13 cellular contexts compared by ENCODE assay signal in the genomic region with DNA sequence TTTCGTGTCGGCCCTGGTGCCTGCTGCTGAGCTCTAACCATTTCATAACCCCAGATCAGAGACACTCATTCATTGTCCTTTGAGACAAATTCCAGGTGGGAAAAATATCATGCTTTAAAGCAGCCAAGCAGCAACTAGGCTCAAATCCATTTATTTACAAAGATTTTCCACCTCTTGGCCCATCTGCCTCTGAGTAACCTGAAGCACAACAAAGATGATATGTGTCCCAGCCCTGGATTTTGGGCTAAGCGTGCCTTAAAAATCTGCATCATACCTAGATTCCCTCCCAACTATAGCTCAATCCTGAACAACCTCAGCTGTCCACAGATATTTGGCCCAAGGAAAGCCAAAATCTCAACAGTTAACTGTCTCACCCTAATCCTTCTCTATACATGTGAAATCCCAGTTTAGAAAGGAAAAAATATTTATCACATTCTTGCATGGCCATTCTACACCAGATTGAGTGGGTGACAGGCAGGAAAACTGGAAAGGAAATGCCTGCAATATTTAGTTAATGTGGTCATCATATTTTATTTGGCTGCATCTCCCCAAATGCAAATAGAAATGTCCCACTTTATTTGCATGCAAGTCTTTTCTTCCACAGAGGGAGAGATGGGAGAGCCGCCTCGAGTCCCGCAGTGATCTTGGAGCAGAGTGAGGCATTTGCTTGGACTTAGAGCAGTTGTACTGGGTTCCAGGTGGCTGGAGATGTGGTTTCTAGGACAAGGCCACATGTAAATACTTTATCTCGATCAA.
DNase-seq lines count a peak whose midpoint lies in the region; ATAC-seq, FAIRE-seq and TF ChIP-seq lines count a peak whose summit lies in the region.
"Had no signal": no experiment of that assay in that cellular context is flagged by ENCODE, and none has a peak within 500 bp of the region (broad histone marks: within the 10 kb centered on the region; RNA-seq: fewer than 3 reads in every experiment).

No MANE protein-coding gene starts in this region.

- FAIRE-seq in astrocyte (lab: Jason Lieb, UNC) (peak; percentile 100), kidney (lab: Jason Lieb, UNC) (peak; percentile 90)

- H2AFZ ChIP-seq in astrocyte (ENCODE audit: low read depth, low read length): no peak overlapping the region

- no peaks in the 10 kb centered on the region for H3K9me3 Mint-ChIP-seq in astrocyte (ENCODE audit: unreplicated experiment)
- no peaks in the 10 kb centered on the region for H3K9me3 Mint-ChIP-seq in effector memory CD8-positive, alpha-beta T cell

- H3K4me3 ChIP-seq in astrocyte (ENCODE audit: insufficient read depth, low read depth, low read length) (no peak overlapping the region), kidney (ENCODE audit: low read length in 2 of 2) (no peak overlapping the region)

- H4K20me1 ChIP-seq in astrocyte (ENCODE audit: insufficient read depth, low read length): no peaks in the 10 kb centered on the region

- H3K36me3 Mint-ChIP-seq in astrocyte (ENCODE audit: low read depth, unreplicated experiment): no peaks in the 10 kb centered on the region
- no peaks in the 10 kb centered on the region for H3K36me3 Mint-ChIP-seq in effector memory CD8-positive, alpha-beta T cell (ENCODE audit: insufficient read depth)

- no peak for ATAC-seq in effector memory CD8-positive, alpha-beta T cell (replicated peaks)
- no peak for ATAC-seq in sciatic nerve
- ATAC-seq: left colon had no signal

- H3K27me3 ChIP-seq in astrocyte (ENCODE audit: insufficient read depth, low read length): no peaks in the 10 kb centered on the region

- no peaks in the 10 kb centered on the region for H3K9me3 ChIP-seq in astrocyte (ENCODE audit: insufficient read depth, low read depth, low read length)
- H3K9me3 ChIP-seq in kidney (ENCODE audit: control insufficient read depth in 1 of 2, low read length in 2 of 2): no peaks in the 10 kb centered on the region

- H3K4me1 ChIP-seq in astrocyte (ENCODE audit: insufficient read depth, low read length) (peaks cover 25% of the 10 kb centered on the region), kidney (ENCODE audit: control insufficient read depth in 1 of 2, insufficient read depth in 1 of 2, low read depth in 1 of 2, low read length in 2 of 2) (no peaks in the 10 kb centered on the region)

- H3K27ac ChIP-seq in astrocyte (ENCODE audit: low read depth, low read length) (peak overlapping the region; percentile 90), kidney (ENCODE audit: low read depth in 2 of 2, low read length in 2 of 2) (peak overlapping the region in 1 of 2 donors; percentile 28)

- H3K4me2 ChIP-seq in astrocyte (ENCODE audit: low read length): peak overlapping the region; percentile 75

- no peak for TF ChIP-seq POLR2A in erythroblast (IDR thresholded peaks at IDR 0.05; ENCODE audit: low read length)

- H3K27ac Mint-ChIP-seq in astrocyte (ENCODE audit: unreplicated experiment): peak overlapping the region; percentile 66
- H3K27ac Mint-ChIP-seq in effector memory CD8-positive, alpha-beta T cell: no peak overlapping the region

- H3K9ac ChIP-seq in astrocyte (ENCODE audit: low read length) (peak overlapping the region; percentile 71), kidney (ENCODE audit: low read length in 2 of 2) (no peak overlapping the region)

- no peaks in the 10 kb centered on the region for H3K79me2 ChIP-seq in astrocyte (ENCODE audit: insufficient read depth, low read length)

- DNase-seq in ACHN (peak; percentile 0), HS-27A (ENCODE audit: low read depth) (peak; percentile 69), astrocyte (ENCODE audit: low read depth) (peak; percentile 83), kidney (no peak), COLO668 (lab: John Stamatoyannopoulos, UW; ENCODE audit: unreplicated experiment) (no peak), sciatic nerve (ENCODE audit: low spot score) (no peak), erythroblast (lab: John Stamatoyannopoulos, UW) (no peak)
- DNase-seq in effector memory CD8-positive, alpha-beta T cell: no peak
- DNase-seq: left colon; MV-4-11; NCI-H82; nucleus accumbens; stimulated activated CD4-positive, alpha-beta T cell treated with anti-CD3 and anti-CD28 coated beads, Interleukin-4, amount 100 ng/mL, for 4 hours had no signal

- H3K27me3 Mint-ChIP-seq in astrocyte (ENCODE audit: low read depth, unreplicated experiment): peaks cover 2% of the 10 kb centered on the region
- H3K27me3 Mint-ChIP-seq in effector memory CD8-positive, alpha-beta T cell: no peaks in the 10 kb centered on the region

- peaks cover 18% of the 10 kb centered on the region for H3K4me1 Mint-ChIP-seq in astrocyte (ENCODE audit: low read depth, unreplicated experiment)
- no peaks in the 10 kb centered on the region for H3K4me1 Mint-ChIP-seq in effector memory CD8-positive, alpha-beta T cell (ENCODE audit: low read depth in 2 of 2)

- in situ Hi-C loops in ACHN (cut with HindIII; ENCODE audit: low pct_ligation_motif_present, low pct_unique_long_range_greater_than_20kb, low sequenced_read_pairs): no loop called here

- no peak overlapping the region for H3K4me3 Mint-ChIP-seq in astrocyte (ENCODE audit: unreplicated experiment)
- H3K4me3 Mint-ChIP-seq in effector memory CD8-positive, alpha-beta T cell: no peak overlapping the region

- intact Hi-C loops in kidney (cut with DNase I): no loop called here
- intact Hi-C loops in sciatic nerve (cut with DNase I): loop anchor here (10.0 kb wide), 1 partner anchor 220 kb away; no protein-coding TSS in a partner anchor

- no peaks in the 10 kb centered on the region for H3K36me3 ChIP-seq in astrocyte (ENCODE audit: insufficient read depth, low read length)
- no peaks in the 10 kb centered on the region for H3K36me3 ChIP-seq in kidney (ENCODE audit: control insufficient read depth in 1 of 2, insufficient read depth in 2 of 2, low read length in 2 of 2)

- no peak for TF ChIP-seq CTCF in astrocyte (IDR thresholded peaks at IDR 0.05; ENCODE audit: insufficient read depth, low read depth, low read length)
- no peak for TF ChIP-seq CTCF in kidney (IDR thresholded peaks at IDR 0.05; ENCODE audit: borderline replicate concordance, extremely low read depth, insufficient read depth)

Comparison
In these comparisons a context has a peak if more than half of its experiments do, and no peak if none do; other contexts are left out.
1. DNase-seq: peak in ACHN (single experiment), HS-27A (single experiment) and astrocyte (single experiment); none in kidney (single experiment), COLO668 (single experiment), effector memory CD8-positive, alpha-beta T cell (0 of 3), sciatic nerve (single experiment) and erythroblast (0 of 2).